In genomic region chr5:54669845-54670635, GRCh38 we compare ENCODE assay signal across 16 cellular contexts.
DNase-seq lines count a peak whose midpoint lies in the region; ATAC-seq and TF ChIP-seq lines count a peak whose summit lies in the region.
"Had no signal": no experiment of that assay in that cellular context is flagged by ENCODE, and none has a peak within 500 bp of the region (broad histone marks: within the 10 kb centered on the region; RNA-seq: fewer than 3 reads in every experiment).

No MANE protein-coding gene starts in this region.

- H3K36me3 Mint-ChIP-seq in activated naive CD8-positive, alpha-beta T cell: peaks cover 8% of the 10 kb centered on the region
- no peaks in the 10 kb centered on the region for H3K36me3 Mint-ChIP-seq in activated naive CD8-positive, alpha-beta T cell treated with anti-CD3 and anti-CD28 coated beads, Interleukin-2, amount 50 U/mL, for 24 hours (ENCODE audit: low read depth)

- H3K4me3 ChIP-seq in PC-9: no peak overlapping the region
- H3K4me3 ChIP-seq in iPS-18c (ENCODE audit: insufficient read depth, low read depth, low read length): peak overlapping the region; percentile 11; the same call in 1 of the 2 replicates
- H3K4me3 ChIP-seq in aorta (ENCODE audit: low read length in 2 of 2): no peak overlapping the region
- H3K4me3 ChIP-seq: dorsolateral prefrontal cortex, GM12878, psoas muscle, SJSA1, upper lobe of right lung had no signal

- H3K36me3 ChIP-seq in PC-9 (ENCODE audit: low read depth): no peaks in the 10 kb centered on the region
- H3K36me3 ChIP-seq in aorta (ENCODE audit: control insufficient read depth in 1 of 2, insufficient read depth in 2 of 2, low read length in 1 of 2): peaks cover 0 to 3% of the 10 kb centered on the region in 2 donors
- H3K36me3 ChIP-seq: SJSA1, upper lobe of right lung had no signal

- POLR2A ChIA-PET in PC-9 (lab: Charles Lee; ENCODE audit: unreplicated experiment): no interaction called here

- intact Hi-C loops in PC-9 (cut with micrococcal nuclease; ENCODE audit: unreplicated experiment) (no loop called here), aorta (cut with DNase I) (no loop called here)

- CTCF ChIA-PET in PC-9 (lab: Charles Lee): no interaction called here

- H3K4me1 ChIP-seq in PC-9 (replicated peaks; ENCODE audit: insufficient read depth) (peaks cover 14% of the 10 kb centered on the region), aorta (ENCODE audit: control insufficient read depth in 1 of 2, insufficient read depth in 2 of 2, low read length in 2 of 2) (peaks cover 4 to 10% of the 10 kb centered on the region in 2 donors)

- TF ChIP-seq CTCF in PC-9 (conservative IDR thresholded peaks at IDR 0.05): no peak

- no peaks in the 10 kb centered on the region for H3K27me3 Mint-ChIP-seq in activated naive CD8-positive, alpha-beta T cell
- no peaks in the 10 kb centered on the region for H3K27me3 Mint-ChIP-seq in activated naive CD8-positive, alpha-beta T cell treated with anti-CD3 and anti-CD28 coated beads, Interleukin-2, amount 50 U/mL, for 24 hours

- ATAC-seq in activated naive CD8-positive, alpha-beta T cell treated with anti-CD3 and anti-CD28 coated beads, Interleukin-2, amount 50 U/mL, for 24 hours: no peak
- no peak for ATAC-seq in aorta (ENCODE audit: low FRiP score)
- ATAC-seq: GM12878 had no signal

- no peak for DNase-seq in activated naive CD8-positive, alpha-beta T cell treated with anti-CD3 and anti-CD28 coated beads, Interleukin-2, amount 50 U/mL, for 24 hours
- DNase-seq in PC-9 (no peak), aorta (no peak), amniotic stem cell (lab: John Stamatoyannopoulos, UW) (no peak), NCI-H774 (lab: John Stamatoyannopoulos, UW) (no peak)
- no peak for DNase-seq in activated CD4-positive, alpha-beta T cell treated with anti-CD3 and anti-CD28 coated beads, Interleukin-2, amount 50 U/mL, for 4 hours
- DNase-seq: activated T-cell treated with anti-CD3 and anti-CD28 coated beads, Interleukin-2, amount 50 U/mL, for 1 hour; dorsolateral prefrontal cortex; Karpas-422; NCI-H2029 treated with DMSO at 0.1 percent for 48 hours; psoas muscle; upper lobe of right lung had no signal

- H3K27me3 ChIP-seq in PC-9 (ENCODE audit: insufficient read depth, low read depth) (no peaks in the 10 kb centered on the region), aorta (ENCODE audit: control insufficient read depth in 1 of 2, insufficient read depth in 2 of 2, low read length in 1 of 2) (no peaks in the 10 kb centered on the region)
- H3K27me3 ChIP-seq: dorsolateral prefrontal cortex, SJSA1, upper lobe of right lung had no signal

- peaks cover 3% of the 10 kb centered on the region for H3K9me3 ChIP-seq in PC-9 (ENCODE audit: insufficient read depth, low read depth)
- H3K9me3 ChIP-seq in iPS-18c (ENCODE audit: control insufficient read depth, insufficient read depth, low read length): no peaks in the 10 kb centered on the region
- no peaks in the 10 kb centered on the region for H3K9me3 ChIP-seq in aorta (ENCODE audit: control insufficient read depth, low read length)
- H3K9me3 ChIP-seq: psoas muscle, upper lobe of right lung had no signal

- peaks cover 11% of the 10 kb centered on the region for H3K9me3 Mint-ChIP-seq in activated naive CD8-positive, alpha-beta T cell (ENCODE audit: low read depth)
- peaks cover 9% of the 10 kb centered on the region for H3K9me3 Mint-ChIP-seq in activated naive CD8-positive, alpha-beta T cell treated with anti-CD3 and anti-CD28 coated beads, Interleukin-2, amount 50 U/mL, for 24 hours

- no TSS peak for BruUV-seq in PC-9 (replicated peaks; lab: Mats Ljungman, UMichigan)

- no peak overlapping the region for H2AFZ ChIP-seq in PC-9

- no peaks in the 10 kb centered on the region for H3K79me2 ChIP-seq in PC-9 (ENCODE audit: low read depth)

- H4K20me1 ChIP-seq in PC-9 (ENCODE audit: insufficient read depth): no peaks in the 10 kb centered on the region

- peaks cover 15% of the 10 kb centered on the region for H3F3A ChIP-seq in PC-9 (ENCODE audit: insufficient read depth, low read depth)

- H3K27ac Mint-ChIP-seq in activated naive CD8-positive, alpha-beta T cell: no peak overlapping the region
- H3K27ac Mint-ChIP-seq in activated naive CD8-positive, alpha-beta T cell treated with anti-CD3 and anti-CD28 coated beads, Interleukin-2, amount 50 U/mL, for 24 hours: no peak overlapping the region

- peak overlapping the region; percentile 15 for H3K4me3 Mint-ChIP-seq in activated naive CD8-positive, alpha-beta T cell
- no peak overlapping the region for H3K4me3 Mint-ChIP-seq in activated naive CD8-positive, alpha-beta T cell treated with anti-CD3 and anti-CD28 coated beads, Interleukin-2, amount 50 U/mL, for 24 hours

- peaks cover 56% of the 10 kb centered on the region for H3K4me1 Mint-ChIP-seq in activated naive CD8-positive, alpha-beta T cell (ENCODE audit: low read depth)
- peaks cover 50% of the 10 kb centered on the region for H3K4me1 Mint-ChIP-seq in activated naive CD8-positive, alpha-beta T cell treated with anti-CD3 and anti-CD28 coated beads, Interleukin-2, amount 50 U/mL, for 24 hours

- no peaks in the 10 kb centered on the region for H3K9me2 ChIP-seq in PC-9 (ENCODE audit: insufficient read depth)

- H3K4me2 ChIP-seq in PC-9: peak overlapping the region; percentile 28; the same call in 1 of the 2 replicates

- WGBS in aorta, 2 donors: 8 to 14% methylated on average over 1 of the region's 1 CpG

- H3K27ac ChIP-seq in PC-9 (no peak overlapping the region), aorta (ENCODE audit: low read depth in 1 of 2, low read length in 2 of 2) (peak overlapping the region; percentile 6 to 39)
- H3K27ac ChIP-seq: dorsolateral prefrontal cortex, psoas muscle, upper lobe of right lung had no signal
